ENCODE assay signal across 11 cellular contexts in genomic region chr3:105688821-105689220, GRCh38.
DNase-seq lines count a peak whose midpoint lies in the region; ATAC-seq and TF ChIP-seq lines count a peak whose summit lies in the region.
"Had no signal": no experiment of that assay in that cellular context is flagged by ENCODE, and none has a peak within 500 bp of the region (broad histone marks: within the 10 kb centered on the region; RNA-seq: fewer than 3 reads in every experiment).

No MANE protein-coding gene starts in this region.

- H3K36me3 ChIP-seq in gastrocnemius medialis: peaks cover 0 to 10% of the 10 kb centered on the region in 2 donors

- no peak for TF ChIP-seq POLR2A in gastrocnemius medialis (IDR thresholded peaks at IDR 0.05)

- no peak for TF ChIP-seq CTCF in cardiac fibroblast (IDR thresholded peaks at IDR 0.05; ENCODE audit: low read depth, low read length)
- TF ChIP-seq CTCF in nephron progenitor cell (IDR thresholded peaks at IDR 0.05): no peak
- no peak for TF ChIP-seq CTCF in gastrocnemius medialis (IDR thresholded peaks at IDR 0.05 in 4 of 5, conservative IDR thresholded peaks at IDR 0.05 in 1 of 5)

- intact Hi-C loops in gastrocnemius medialis (cut with DNase I; ENCODE audit: low total_unique reads): loop anchor here (5.0 to 10.0 kb wide), 2 partner anchors 178 to 516 kb away; partner anchors contain the start of gene CBLB

- no peak for ATAC-seq in gastrocnemius medialis
- no peak for ATAC-seq in GM19455 (IDR thresholded peaks at IDR 0.05; ENCODE audit: unreplicated experiment)

- no peaks in the 10 kb centered on the region for H3K9me3 ChIP-seq in gastrocnemius medialis
- H3K9me3 ChIP-seq: transverse colon had no signal

- peak overlapping the region; percentile 34 for H3K27ac Mint-ChIP-seq in nephron progenitor cell

- H3K9me3 Mint-ChIP-seq in nephron progenitor cell: no peaks in the 10 kb centered on the region

- DNase-seq in NCI-H748 (lab: John Stamatoyannopoulos, UW; ENCODE audit: unreplicated experiment) (peak; percentile 31), NCI-H748 treated with DMSO at 0.1 percent for 48 hours (lab: John Stamatoyannopoulos, UW) (no peak), NCI-H146 (lab: John Stamatoyannopoulos, UW) (peak; percentile 51), cardiac fibroblast (ENCODE audit: low read depth in 2 of 2) (peak; percentile 7 to 17), nephron progenitor cell (no peak), NOMO-1 (lab: John Stamatoyannopoulos, UW; ENCODE audit: unreplicated experiment in 2 of 2) (no peak), gastrocnemius medialis (no peak)
- DNase-seq: NCI-H446, transverse colon had no signal

- peak overlapping the region in 1 of 4 donors; percentile 7 for H3K27ac ChIP-seq in gastrocnemius medialis
- H3K27ac ChIP-seq: transverse colon, VCaP had no signal

- H3K4me1 Mint-ChIP-seq in nephron progenitor cell: no peaks in the 10 kb centered on the region

- no peak overlapping the region for H3K4me3 ChIP-seq in cardiac fibroblast (replicated peaks in 1 of 2; ENCODE audit: low read depth in 2 of 2, low read length in 2 of 2)
- H3K4me3 ChIP-seq in gastrocnemius medialis: no peak overlapping the region
- H3K4me3 ChIP-seq: transverse colon had no signal

- peaks cover 41% of the 10 kb centered on the region for H3K36me3 Mint-ChIP-seq in nephron progenitor cell (ENCODE audit: low read depth)

- no peaks in the 10 kb centered on the region for H3K27me3 ChIP-seq in gastrocnemius medialis
- H3K27me3 ChIP-seq: transverse colon had no signal

- H3K4me1 ChIP-seq in gastrocnemius medialis: peaks cover 0 to 2% of the 10 kb centered on the region in 2 donors
- H3K4me1 ChIP-seq: transverse colon had no signal

- in situ Hi-C loops in gastrocnemius medialis (cut with MboI; ENCODE audit: low sequenced_read_pairs in 4 of 4): loop anchor here (10.0 to 25.0 kb wide), 3 partner anchors 923 to 1373 kb away; no protein-coding TSS in a partner anchor

- H3K4me3 Mint-ChIP-seq in nephron progenitor cell: no peak overlapping the region

- H3K27me3 Mint-ChIP-seq in nephron progenitor cell (ENCODE audit: low read depth, poor library complexity): no peaks in the 10 kb centered on the region

Comparison
In these comparisons a context has a peak if more than half of its experiments do, and no peak if none do; other contexts are left out.
1. DNase-seq: peak in NCI-H748 (single experiment), NCI-H146 (single experiment) and cardiac fibroblast (2 of 2); none in NCI-H748 treated with DMSO at 0.1 percent for 48 hours (single experiment), nephron progenitor cell (single experiment), NOMO-1 (0 of 2) and gastrocnemius medialis (0 of 2).